ENCODE assay signal across 16 cellular contexts in genomic region chr14:104243200-104243599, GRCh38.
DNase-seq lines count a peak whose midpoint lies in the region; TF ChIP-seq lines count a peak whose summit lies in the region.
"Had no signal": no experiment of that assay in that cellular context is flagged by ENCODE, and none has a peak within 500 bp of the region (broad histone marks: within the 10 kb centered on the region; RNA-seq: fewer than 3 reads in every experiment).

No MANE protein-coding gene starts in this region.

- no peak overlapping the region for H2AK5ac ChIP-seq in mesenchymal stem cell (ENCODE audit: low read length, severe bottlenecking)

- H3K36me3 ChIP-seq in HEK293 (ENCODE audit: control insufficient read depth in 2 of 2, insufficient read depth in 1 of 2, low read length in 2 of 2) (no peaks in the 10 kb centered on the region), mesenchymal stem cell (ENCODE audit: control insufficient read depth in 1 of 2, insufficient read depth in 2 of 2, low read depth in 1 of 2, low read length in 2 of 2) (peaks cover 0 to 2% of the 10 kb centered on the region in 2 experiments)
- H3K36me3 ChIP-seq: BLaER1 had no signal

- no peak overlapping the region for H2BK15ac ChIP-seq in mesenchymal stem cell (ENCODE audit: low read depth, poor library complexity, severe bottlenecking)

- WGBS in mesenchymal stem cell, result 86% methylated on average over 1 of the region's 1 CpG

- DNase-seq in activated effector memory CD4-positive, alpha-beta T cell treated with anti-CD3 and anti-CD28 coated beads, Interleukin-2, amount 50 U/mL, for 16 hours, result peak; percentile 41
- DNase-seq in activated effector memory CD4-positive, alpha-beta T cell treated with Interleukin-2 at 50 U/mL for 16 hours, result no peak
- DNase-seq in islet precursor cell (peak; percentile 1), mucosa of gallbladder (ENCODE audit: low spot score) (no peak), DMS79 treated with DMSO at 0.1 percent for 48 hours (lab: John Stamatoyannopoulos, UW) (no peak), mesenchymal stem cell (no peak)
- DNase-seq: 8988T; CD4-positive, alpha-beta memory T cell; DND-41; EL; GOT3; H9 had no signal

- no peaks in the 10 kb centered on the region for H3K27me3 ChIP-seq in mesenchymal stem cell (ENCODE audit: control insufficient read depth in 1 of 2, insufficient read depth in 1 of 2, low read length in 2 of 2)
- H3K27me3 ChIP-seq: BLaER1 had no signal

- no peak overlapping the region for H3K4ac ChIP-seq in mesenchymal stem cell (ENCODE audit: low read depth in 1 of 2, low read length in 2 of 2)

- no peak overlapping the region for H4K8ac ChIP-seq in mesenchymal stem cell (ENCODE audit: low read length)

- H3K4me2 ChIP-seq in mesenchymal stem cell (ENCODE audit: low read length, poor library complexity, severe bottlenecking), result no peak overlapping the region
- H3K4me2 ChIP-seq: BLaER1 had no signal

- H2BK5ac ChIP-seq in mesenchymal stem cell (ENCODE audit: low read depth, low read length, poor library complexity, severe bottlenecking), result no peak overlapping the region

- CTCF ChIA-PET in HEK293 (lab: Yijun Ruan, JAX), result no interaction called here

- H2BK12ac ChIP-seq in mesenchymal stem cell (ENCODE audit: low read length in 2 of 2), result no peak overlapping the region

- TF ChIP-seq CTCF in HEK293 (tag by site-specific recombination; IDR thresholded peaks at IDR 0.05), result no peak

- no peak overlapping the region for H3K23ac ChIP-seq in mesenchymal stem cell (ENCODE audit: low read length in 2 of 2)

- no peak overlapping the region for H2AFZ ChIP-seq in mesenchymal stem cell (ENCODE audit: low read depth, low read length)

- H3K4me1 ChIP-seq in HEK293 (ENCODE audit: control insufficient read depth, insufficient read depth, low read length) (no peaks in the 10 kb centered on the region), mesenchymal stem cell (ENCODE audit: control insufficient read depth, insufficient read depth, low read depth, low read length) (no peaks in the 10 kb centered on the region)

- H3K9me3 ChIP-seq in HEK293 (ENCODE audit: control insufficient read depth, insufficient read depth, low read depth, low read length) (no peaks in the 10 kb centered on the region), mesenchymal stem cell (ENCODE audit: control insufficient read depth, low read length) (peaks cover 9% of the 10 kb centered on the region)

- H3K79me1 ChIP-seq in mesenchymal stem cell (replicated peaks; ENCODE audit: low read length, poor library complexity, severe bottlenecking), result no peaks in the 10 kb centered on the region

- no peak overlapping the region for H2BK120ac ChIP-seq in mesenchymal stem cell (ENCODE audit: low read depth, low read length)

- H4K91ac ChIP-seq in mesenchymal stem cell (ENCODE audit: low read length), result no peak overlapping the region

- no peak overlapping the region for H3K14ac ChIP-seq in mesenchymal stem cell (ENCODE audit: low read length in 2 of 2)

- H3K4me3 ChIP-seq in HEK293 (ENCODE audit: low read depth, low read length) (no peak overlapping the region), mesenchymal stem cell (ENCODE audit: insufficient read depth in 1 of 2, low read depth in 1 of 2, low read length in 2 of 2) (no peak overlapping the region)
- H3K4me3 ChIP-seq: BLaER1, GM12878 had no signal

- POLR2A ChIA-PET in HEK293 (lab: Yijun Ruan, JAX), result no interaction called here

- H3K27ac ChIP-seq in HEK293 (ENCODE audit: extremely low read depth, low read depth, low read length) (no peak overlapping the region), mesenchymal stem cell (ENCODE audit: low read length, poor library complexity, severe bottlenecking) (no peak overlapping the region)
- H3K27ac ChIP-seq: BLaER1, HL-60 had no signal

- no peak overlapping the region for H3K18ac ChIP-seq in mesenchymal stem cell (ENCODE audit: low read depth in 1 of 2, low read length in 2 of 2)

- H3K9ac ChIP-seq in mesenchymal stem cell (ENCODE audit: low read length), result no peak overlapping the region
- H3K9ac ChIP-seq: BLaER1 had no signal

TF ChIP-seq in HEK293, 187 proteins besides CTCF, POLR2A, EP300 and RAD21:
- TF ChIP-seq ZNF473 (tag by site-specific recombination; IDR thresholded peaks at IDR 0.05) (no peak), ZNF112 (tag by site-specific recombination; IDR thresholded peaks at IDR 0.05) (peak; percentile 94)

Comparison
In these comparisons a context has a peak if more than half of its experiments do, and no peak if none do; other contexts are left out.
1. DNase-seq: peak in activated effector memory CD4-positive, alpha-beta T cell treated with anti-CD3 and anti-CD28 coated beads, Interleukin-2, amount 50 U/mL, for 16 hours (single experiment) and islet precursor cell (single experiment); none in activated effector memory CD4-positive, alpha-beta T cell treated with Interleukin-2 at 50 U/mL for 16 hours (single experiment), mucosa of gallbladder (single experiment), DMS79 treated with DMSO at 0.1 percent for 48 hours (single experiment) and mesenchymal stem cell (single experiment).